In genomic region chr7:44622342-44623151, GRCh38 we compare ENCODE assay signal across 1 cellular context.
TF ChIP-seq lines count a peak whose summit lies in the region.

No MANE protein-coding gene starts in this region.

TF ChIP-seq in HepG2, 621 proteins besides CTCF, POLR2A, EP300 and RAD21 (continues in another document):
- TF ChIP-seq MED1 (CRISPR knock-in tag; IDR thresholded peaks at IDR 0.05) (0 out of 2 replicates have a peak, but pooled peaks have one; percentile 14), MATR3 (CRISPR knock-in tag; IDR thresholded peaks at IDR 0.05) (no peak), FOSL2 (CRISPR knock-in tag; IDR thresholded peaks at IDR 0.05) (peak; percentile 76), FOXP1 (IDR thresholded peaks at IDR 0.05) (no peak), FOXP1 (CRISPR knock-in tag; IDR thresholded peaks at IDR 0.05) (0 out of 2 replicates have a peak, but pooled peaks have one; percentile 28), KLF16 (CRISPR knock-in tag; IDR thresholded peaks at IDR 0.05) (0 out of 4 replicates have a peak, but pooled peaks of 1 of the 2 experiments have one; percentile 28), HOMEZ (CRISPR knock-in tag; IDR thresholded peaks at IDR 0.05; ENCODE audit: low read depth) (peak; percentile 37; the same call in 1 of the 2 replicates), NR2F2 (IDR thresholded peaks at IDR 0.05; ENCODE audit: borderline replicate concordance, low read depth) (no peak), GMEB1 (CRISPR knock-in tag; IDR thresholded peaks at IDR 0.05; ENCODE audit: borderline replicate concordance) (peak; percentile 23; the same call in 1 of the 2 replicates), HNF4A (CRISPR knock-in tag; IDR thresholded peaks at IDR 0.05) (peak; percentile 29), ZNF768 (CRISPR knock-in tag; IDR thresholded peaks at IDR 0.05) (no peak), REPIN1 (CRISPR knock-in tag; IDR thresholded peaks at IDR 0.05; ENCODE audit: borderline replicate concordance, low read depth) (0 out of 2 replicates have a peak, but pooled peaks have one; percentile 40), FOXA3 (CRISPR knock-in tag; IDR thresholded peaks at IDR 0.05) (peak; percentile 27), TGIF2 (CRISPR knock-in tag; IDR thresholded peaks at IDR 0.05) (0 out of 2 replicates have a peak, but pooled peaks have one; percentile 36), ZNF280D (CRISPR knock-in tag; IDR thresholded peaks at IDR 0.05) (no peak), POGK (CRISPR knock-in tag; conservative IDR thresholded peaks at IDR 0.05) (0 out of 2 replicates have a peak, but pooled peaks have one; percentile 30), ZBTB38 (CRISPR knock-in tag; IDR thresholded peaks at IDR 0.05) (0 out of 2 replicates have a peak, but pooled peaks have one; percentile 23), SMC3 (IDR thresholded peaks at IDR 0.05; ENCODE audit: low read length) (0 out of 2 replicates have a peak, but pooled peaks have one; percentile 5), PRDM15 (CRISPR knock-in tag; IDR thresholded peaks at IDR 0.05) (no peak), ZFP36L1 (CRISPR knock-in tag; IDR thresholded peaks at IDR 0.05) (peak; percentile 98), SOX13 (IDR thresholded peaks at IDR 0.05) (no peak), SOX13 (CRISPR knock-in tag; conservative IDR thresholded peaks at IDR 0.05 in 1 of 2, IDR thresholded peaks at IDR 0.05 in 1 of 2) (0 out of 4 replicates have a peak, but pooled peaks of 1 of the 2 experiments have one; percentile 5), YY1 (IDR thresholded peaks at IDR 0.05; ENCODE audit: insufficient read depth, insufficient replicate concordance, low read depth, low read length) (no peak), GATAD2A (CRISPR knock-in tag; IDR thresholded peaks at IDR 0.05) (peak; percentile 50), MEIS1 (CRISPR knock-in tag; IDR thresholded peaks at IDR 0.05; ENCODE audit: borderline replicate concordance) (no peak), GLI4 (CRISPR knock-in tag; IDR thresholded peaks at IDR 0.05; ENCODE audit: borderline replicate concordance) (no peak), ZNF580 (CRISPR knock-in tag; IDR thresholded peaks at IDR 0.05; ENCODE audit: borderline replicate concordance, low read depth) (0 out of 2 replicates have a peak, but pooled peaks have one; percentile 17), ARID5B (CRISPR knock-in tag; IDR thresholded peaks at IDR 0.05) (0 out of 2 replicates have a peak, but pooled peaks have one; percentile 18), DNMT3B (CRISPR knock-in tag; conservative IDR thresholded peaks at IDR 0.05) (peak; percentile 58; the same call in 1 of the 2 replicates), ZNF576 (CRISPR knock-in tag; IDR thresholded peaks at IDR 0.05) (no peak), ZNF563 (CRISPR knock-in tag; IDR thresholded peaks at IDR 0.05) (no peak), ZNF644 (CRISPR knock-in tag; IDR thresholded peaks at IDR 0.05; ENCODE audit: low read depth) (peak; percentile 28; the same call in 1 of the 2 replicates), ARID4A (CRISPR knock-in tag; IDR thresholded peaks at IDR 0.05; ENCODE audit: borderline replicate concordance) (peak; percentile 26; the same call in 1 of the 2 replicates), BORCS8-MEF2B (CRISPR knock-in tag; IDR thresholded peaks at IDR 0.05) (0 out of 2 replicates have a peak, but pooled peaks have one; percentile 25), ZFY (CRISPR knock-in tag; IDR thresholded peaks at IDR 0.05) (peak; percentile 37; the same call in 1 of the 2 replicates)
